10 cellular contexts compared by ENCODE assay signal in genomic region chr18:58156516-58156915, GRCh38.
DNase-seq lines count a peak whose midpoint lies in the region; TF ChIP-seq lines count a peak whose summit lies in the region.
"Had no signal": no experiment of that assay in that cellular context is flagged by ENCODE, and none has a peak within 500 bp of the region (broad histone marks: within the 10 kb centered on the region; RNA-seq: fewer than 3 reads in every experiment).

No MANE protein-coding gene starts in this region.

- H2AK5ac ChIP-seq in mesenchymal stem cell (ENCODE audit: low read length, severe bottlenecking): no peak overlapping the region

- TF ChIP-seq POLR2A in thyroid gland (IDR thresholded peaks at IDR 0.05): no peak

- peaks cover 13% of the 10 kb centered on the region for H3K79me1 ChIP-seq in mesenchymal stem cell (replicated peaks; ENCODE audit: low read length, poor library complexity, severe bottlenecking)

- intact Hi-C loops in thyroid gland (cut with DNase I): no loop called here

- H3K4me1 ChIP-seq in mesenchymal stem cell (ENCODE audit: control insufficient read depth, insufficient read depth, low read depth, low read length): peaks cover 2% of the 10 kb centered on the region
- H3K4me1 ChIP-seq in thyroid gland: peaks cover 9 to 14% of the 10 kb centered on the region in 2 donors
- H3K4me1 ChIP-seq in HAP-1: no peaks in the 10 kb centered on the region

- in situ Hi-C loops in HAP-1 (cut with MboI; ENCODE audit: low sequenced_read_pairs): no loop called here

- no peak overlapping the region for H3K9ac ChIP-seq in mesenchymal stem cell (ENCODE audit: low read length)

- peak overlapping the region; percentile 56 for H4K8ac ChIP-seq in mesenchymal stem cell (ENCODE audit: low read length)

- peaks cover 0 to 5% of the 10 kb centered on the region in 2 experiments for H3K27me3 ChIP-seq in mesenchymal stem cell (ENCODE audit: control insufficient read depth in 1 of 2, insufficient read depth in 1 of 2, low read length in 2 of 2)
- H3K27me3 ChIP-seq in thyroid gland: no peaks in the 10 kb centered on the region
- no peaks in the 10 kb centered on the region for H3K27me3 ChIP-seq in HAP-1 (ENCODE audit: low read depth)

- DNase-seq in NCI-H146 (lab: John Stamatoyannopoulos, UW) (peak; percentile 41), NCI-H146 treated with DMSO at 0.1 percent for 48 hours (lab: John Stamatoyannopoulos, UW; ENCODE audit: unreplicated experiment) (no peak), mesenchymal stem cell (no peak), thyroid gland (no peak), HAP-1 (ENCODE audit: low spot score in 2 of 2) (no peak), EL (no peak)
- DNase-seq: CD8-positive, alpha-beta memory T cell had no signal

- peak overlapping the region; percentile 93 for H3K27ac ChIP-seq in VCaP
- H3K27ac ChIP-seq in mesenchymal stem cell (ENCODE audit: low read length, poor library complexity, severe bottlenecking): no peak overlapping the region
- H3K27ac ChIP-seq in thyroid gland: peak overlapping the region in 2 of 3 donors; percentile 29 to 37
- H3K27ac ChIP-seq: 22Rv1 had no signal

- no peak overlapping the region for H3K4ac ChIP-seq in mesenchymal stem cell (ENCODE audit: low read depth in 1 of 2, low read length in 2 of 2)

- no peak overlapping the region for H2AFZ ChIP-seq in mesenchymal stem cell (ENCODE audit: low read depth, low read length)

- no peak overlapping the region for H4K91ac ChIP-seq in mesenchymal stem cell (ENCODE audit: low read length)

- H3K23ac ChIP-seq in mesenchymal stem cell (ENCODE audit: low read length in 2 of 2): no peak overlapping the region

- no peak overlapping the region for H2BK120ac ChIP-seq in mesenchymal stem cell (ENCODE audit: low read depth, low read length)

- H3K4me3 ChIP-seq in mesenchymal stem cell (ENCODE audit: insufficient read depth in 1 of 2, low read depth in 1 of 2, low read length in 2 of 2) (no peak overlapping the region), thyroid gland (replicated peaks in 1 of 3) (no peak overlapping the region), HAP-1 (no peak overlapping the region)
- H3K4me3 ChIP-seq: GM12878 had no signal

- H3K4me2 ChIP-seq in mesenchymal stem cell (ENCODE audit: low read length, poor library complexity, severe bottlenecking): no peak overlapping the region

- H2BK5ac ChIP-seq in mesenchymal stem cell (ENCODE audit: low read depth, low read length, poor library complexity, severe bottlenecking): no peak overlapping the region

- no peaks in the 10 kb centered on the region for H3K9me3 ChIP-seq in mesenchymal stem cell (ENCODE audit: control insufficient read depth, low read length)
- H3K9me3 ChIP-seq in thyroid gland: no peaks in the 10 kb centered on the region
- no peaks in the 10 kb centered on the region for H3K9me3 ChIP-seq in HAP-1

- H3K36me3 ChIP-seq in mesenchymal stem cell (ENCODE audit: control insufficient read depth in 1 of 2, insufficient read depth in 2 of 2, low read depth in 1 of 2, low read length in 2 of 2): no peaks in the 10 kb centered on the region
- no peaks in the 10 kb centered on the region for H3K36me3 ChIP-seq in thyroid gland
- no peaks in the 10 kb centered on the region for H3K36me3 ChIP-seq in HAP-1 (replicated peaks)

- H3K14ac ChIP-seq in mesenchymal stem cell (ENCODE audit: low read length in 2 of 2): no peak overlapping the region

- 69% methylated on average over 9 of the region's 9 CpGs for WGBS in mesenchymal stem cell
- WGBS in thyroid gland, 2 donors: 65 to 85% methylated on average over 9 of the region's 9 CpGs

- peak overlapping the region in 1 of 2 experiments; percentile 21 for H2BK12ac ChIP-seq in mesenchymal stem cell (ENCODE audit: low read length in 2 of 2)

- H3K18ac ChIP-seq in mesenchymal stem cell (ENCODE audit: low read depth in 1 of 2, low read length in 2 of 2): peak overlapping the region in 1 of 2 experiments; percentile 69

- TF ChIP-seq CTCF in VCaP (conservative IDR thresholded peaks at IDR 0.05): no peak
- peak in 1 of 6 experiments; percentile 4 for TF ChIP-seq CTCF in thyroid gland (IDR thresholded peaks at IDR 0.05)

- H2BK15ac ChIP-seq in mesenchymal stem cell (ENCODE audit: low read depth, poor library complexity, severe bottlenecking): no peak overlapping the region
